9 cellular contexts compared by ENCODE assay signal in genomic region chr10:109924100-109924499, GRCh38. TPM values are rescaled to one million over a fixed set of nuclear protein-coding genes. Genes with fewer than 3 reads are reported as not detected.
DNase-seq lines count a peak whose midpoint lies in the region; ATAC-seq and TF ChIP-seq lines count a peak whose summit lies in the region.
"Had no signal": no experiment of that assay in that cellular context is flagged by ENCODE, and none has a peak within 500 bp of the region (broad histone marks: within the 10 kb centered on the region; RNA-seq: fewer than 3 reads in every experiment).

No MANE protein-coding gene starts in this region.

- peaks cover 47% of the 10 kb centered on the region for H3K4me1 Mint-ChIP-seq in activated CD4-positive, alpha-beta T cell treated with anti-CD3 and anti-CD28 coated beads, Interleukin-2, amount 10 ng/mL, durations not matched to agents 7 days and 5 days
- peaks cover 35% of the 10 kb centered on the region for H3K4me1 Mint-ChIP-seq in activated T-helper 2 cell treated with anti-CD3 and anti-CD28 coated beads, Interferon-gamma antibody, Interleukin-2, Interleukin-4, amounts not matched to agents 10 μg/mL and 5 μg/mL and 100 μg/mL, durations not matched to agents 14 hours and 24 hours and 36 hours (ENCODE audit: low read depth)

- H3K36me3 Mint-ChIP-seq in activated CD4-positive, alpha-beta T cell treated with anti-CD3 and anti-CD28 coated beads, Interleukin-2, amount 10 ng/mL, durations not matched to agents 7 days and 5 days (ENCODE audit: low read depth) = peaks cover 26% of the 10 kb centered on the region
- peaks cover 20% of the 10 kb centered on the region for H3K36me3 Mint-ChIP-seq in activated T-helper 2 cell treated with anti-CD3 and anti-CD28 coated beads, Interferon-gamma antibody, Interleukin-2, Interleukin-4, amounts not matched to agents 10 μg/mL and 5 μg/mL and 100 μg/mL, durations not matched to agents 14 hours and 24 hours and 36 hours (ENCODE audit: low read depth)

- CTCF ChIA-PET in activated CD4-positive, alpha-beta T cell treated with anti-CD3 and anti-CD28 coated beads, Interleukin-2, amount 10 ng/mL, durations not matched to agents 7 days and 5 days (lab: Charles Lee) = interaction anchor here (0.7 to 1.4 kb wide), 3 partner anchors 10 to 28 kb away, joined by 3 to 5 read pairs (median 4); no protein-coding TSS in a partner anchor

- TF ChIP-seq EP300 in stomach (IDR thresholded peaks at IDR 0.05) = no peak

- H3K27ac Mint-ChIP-seq in activated CD4-positive, alpha-beta T cell treated with anti-CD3 and anti-CD28 coated beads, Interleukin-2, amount 10 ng/mL, durations not matched to agents 7 days and 5 days = peak overlapping the region; percentile 74
- H3K27ac Mint-ChIP-seq in activated T-helper 2 cell treated with anti-CD3 and anti-CD28 coated beads, Interferon-gamma antibody, Interleukin-2, Interleukin-4, amounts not matched to agents 10 μg/mL and 5 μg/mL and 100 μg/mL, durations not matched to agents 14 hours and 24 hours and 36 hours = peak overlapping the region; percentile 53

- H3K27me3 Mint-ChIP-seq in activated CD4-positive, alpha-beta T cell treated with anti-CD3 and anti-CD28 coated beads, Interleukin-2, amount 10 ng/mL, durations not matched to agents 7 days and 5 days = peaks cover 7% of the 10 kb centered on the region
- peaks cover 7% of the 10 kb centered on the region for H3K27me3 Mint-ChIP-seq in activated T-helper 2 cell treated with anti-CD3 and anti-CD28 coated beads, Interferon-gamma antibody, Interleukin-2, Interleukin-4, amounts not matched to agents 10 μg/mL and 5 μg/mL and 100 μg/mL, durations not matched to agents 14 hours and 24 hours and 36 hours (ENCODE audit: low read depth)

- TF ChIP-seq POLR2A in stomach (IDR thresholded peaks at IDR 0.05) = no peak

- H3K27me3 ChIP-seq in stomach = no peaks in the 10 kb centered on the region
- no peaks in the 10 kb centered on the region for H3K27me3 ChIP-seq in left lung

- 85 to 97% (median 95%) methylated on average over 7 of the region's 7 CpGs for WGBS in stomach, 5 donors

- peak overlapping the region in 3 of 4 donors; percentile 64 to 98 (median 84) for H3K4me3 ChIP-seq in stomach
- peak overlapping the region in 1 of 2 donors; percentile 70 for H3K4me3 ChIP-seq in left lung

- no peak for ATAC-seq in left lung

- POLR2A ChIA-PET in activated CD4-positive, alpha-beta T cell treated with anti-CD3 and anti-CD28 coated beads, Interleukin-2, amount 10 ng/mL, durations not matched to agents 7 days and 5 days (lab: Charles Lee) = interaction anchor here (1.5 kb wide), 1 partner anchor 10 kb away, joined by 6 read pairs; no protein-coding TSS in a partner anchor

- H3K9me3 ChIP-seq in stomach (no peaks in the 10 kb centered on the region), left lung (no peaks in the 10 kb centered on the region)

- TF ChIP-seq CTCF in stomach (IDR thresholded peaks at IDR 0.05) (no peak), left lung (IDR thresholded peaks at IDR 0.05) (no peak)

- no peaks in the 10 kb centered on the region for H3K36me3 ChIP-seq in stomach
- H3K36me3 ChIP-seq in left lung = no peaks in the 10 kb centered on the region

- H3K9me3 Mint-ChIP-seq in activated CD4-positive, alpha-beta T cell treated with anti-CD3 and anti-CD28 coated beads, Interleukin-2, amount 10 ng/mL, durations not matched to agents 7 days and 5 days = no peaks in the 10 kb centered on the region
- no peaks in the 10 kb centered on the region for H3K9me3 Mint-ChIP-seq in activated T-helper 2 cell treated with anti-CD3 and anti-CD28 coated beads, Interferon-gamma antibody, Interleukin-2, Interleukin-4, amounts not matched to agents 10 μg/mL and 5 μg/mL and 100 μg/mL, durations not matched to agents 14 hours and 24 hours and 36 hours

- H3K4me1 ChIP-seq in stomach = peaks cover 23 to 46% (median 32%) of the 10 kb centered on the region in 4 donors
- peaks cover 16 to 42% of the 10 kb centered on the region in 2 donors for H3K4me1 ChIP-seq in left lung

- intact Hi-C loops in activated T-helper 2 cell treated with anti-CD3 and anti-CD28 coated beads, Interferon-gamma antibody, Interleukin-2, Interleukin-4, amounts not matched to agents 10 μg/mL and 5 μg/mL and 100 μg/mL, durations not matched to agents 14 hours and 24 hours and 36 hours (cut with micrococcal nuclease) = loop anchor here (5.0 to 10.0 kb wide), 3 partner anchors 143 to 641 kb away; partner anchors contain the start of genes MXI1 and SMC3
- intact Hi-C loops in stomach (cut with DNase I; ENCODE audit: low total_unique reads) (no loop called here), left lung (cut with DNase I) (no loop called here)

- peak overlapping the region; percentile 73 for H3K4me3 Mint-ChIP-seq in activated CD4-positive, alpha-beta T cell treated with anti-CD3 and anti-CD28 coated beads, Interleukin-2, amount 10 ng/mL, durations not matched to agents 7 days and 5 days
- H3K4me3 Mint-ChIP-seq in activated T-helper 2 cell treated with anti-CD3 and anti-CD28 coated beads, Interferon-gamma antibody, Interleukin-2, Interleukin-4, amounts not matched to agents 10 μg/mL and 5 μg/mL and 100 μg/mL, durations not matched to agents 14 hours and 24 hours and 36 hours (ENCODE audit: low read depth) = peak overlapping the region; percentile 50

- H3K27ac ChIP-seq in stomach (peak overlapping the region in 4 of 5 donors; percentile 92 to 98 (median 96)), left lung (peak overlapping the region in 1 of 2 donors; percentile 87)

- no peak for DNase-seq in activated CD4-positive, alpha-beta T cell treated with anti-CD3 and anti-CD28 coated beads, Interleukin-2, amount 10 ng/mL, durations not matched to agents 7 days and 5 days
- DNase-seq in activated CD4-positive, alpha-beta T cell treated with anti-CD3 and anti-CD28 coated beads for 48 hours = no peak
- no peak for DNase-seq in activated T-helper 2 cell treated with anti-CD3 and anti-CD28 coated beads, Interferon-gamma antibody, Interleukin-2, Interleukin-4, amounts not matched to agents 10 μg/mL and 5 μg/mL and 100 μg/mL, durations not matched to agents 14 hours and 24 hours and 36 hours (ENCODE audit: low spot score)
- DNase-seq in left kidney (ENCODE audit: low read depth, low spot score) = peak; percentile 42
- DNase-seq in stomach = no peak
- DNase-seq in hepatic stellate cell (ENCODE audit: low spot score) = no peak
- DNase-seq in left lung = no peak
- no peak for DNase-seq in D341Med (ENCODE audit: low spot score)
- DNase-seq: T-helper 9 cell had no signal

RNA-seq across cellular contexts. Expression of gene XPNPEP1, which starts 0.8 kb away (rescaled TPM):
- total RNA-seq in activated CD4-positive, alpha-beta T cell treated with anti-CD3 and anti-CD28 coated beads, Interleukin-2, amount 10 ng/mL, durations not matched to agents 7 days and 5 days = 10 to 100 TPM; 83.2 to 87.3 TPM
- 79.4 and 88.2 TPM in 2 replicates for total RNA-seq in activated T-helper 2 cell treated with anti-CD3 and anti-CD28 coated beads, Interferon-gamma antibody, Interleukin-2, Interleukin-4, amounts not matched to agents 10 μg/mL and 5 μg/mL and 100 μg/mL, durations not matched to agents 14 hours and 24 hours and 36 hours
- 100 to 1,000 TPM in 3 of 5 donors, 10 to 100 TPM in 2; 21.7 to 180 (median 129) TPM for total RNA-seq in stomach
- polyA plus RNA-seq in stomach = 10 to 100 TPM; 24.8 to 36.5 (median 24.8) TPM
- total RNA-seq in left lung = 10 to 100 TPM; 49.0 to 50.7 TPM
